Comparison of ENCODE assay signal across 8 cellular contexts in genomic region chr1:223846668-223847007, GRCh38. TPM values are rescaled to one million over a fixed set of nuclear protein-coding genes. Genes with fewer than 3 reads are reported as not detected.
DNase-seq lines count a peak whose midpoint lies in the region; ATAC-seq, FAIRE-seq and TF ChIP-seq lines count a peak whose summit lies in the region.

No MANE protein-coding gene starts in this region.

- H3K27me3 Mint-ChIP-seq in CD8-positive, alpha-beta memory T cell: no peaks in the 10 kb centered on the region
- 0 out of 2 replicates have a peak, but pooled peaks cover 2% of the 10 kb centered on the region for H3K27me3 Mint-ChIP-seq in WTC11 (ENCODE audit: low read depth)

- H3K36me3 ChIP-seq in CD8-positive, alpha-beta memory T cell (ENCODE audit: insufficient read depth, low read length): no peaks in the 10 kb centered on the region

- ATAC-seq in WTC11 (peak; percentile 14), GM21737 (IDR thresholded peaks at IDR 0.05; ENCODE audit: unreplicated experiment) (no peak)

- H3K4me1 ChIP-seq in CD8-positive, alpha-beta memory T cell (ENCODE audit: insufficient read depth, low read length): peaks cover 39% of the 10 kb centered on the region

- peaks cover 30 to 48% (median 43%) of the 10 kb centered on the region in 3 donors for H3K4me1 Mint-ChIP-seq in CD8-positive, alpha-beta memory T cell
- peaks cover 21% of the 10 kb centered on the region for H3K4me1 Mint-ChIP-seq in WTC11

- H3K27ac Mint-ChIP-seq in CD8-positive, alpha-beta memory T cell: peak overlapping the region; percentile 91 to 98 (median 94)
- peak overlapping the region; percentile 99 for H3K27ac Mint-ChIP-seq in WTC11

- POLR2A ChIA-PET in CD8-positive, alpha-beta memory T cell (lab: Charles Lee): interaction anchor here (1.4 to 2.3 kb wide), 4 partner anchors 13 to 135 kb away, joined by 4 to 11 read pairs (median 6); partner anchors contain the start of gene CAPN2
- POLR2A ChIA-PET in WTC11 (lab: Charles Lee): interaction anchor here (0.6 kb wide), 1 partner anchor 9 kb away, joined by 3 read pairs; no protein-coding TSS in a partner anchor

- peak overlapping the region; percentile 89 for H3K27ac ChIP-seq in CD8-positive, alpha-beta memory T cell (ENCODE audit: low read depth, low read length)

- H3K27me3 ChIP-seq in CD8-positive, alpha-beta memory T cell (ENCODE audit: insufficient read depth, low read length, poor library complexity, severe bottlenecking): no peaks in the 10 kb centered on the region

- FAIRE-seq in HTR-8/SVneo (lab: Jason Lieb, UNC): no peak

- no peaks in the 10 kb centered on the region for H3K9me3 ChIP-seq in CD8-positive, alpha-beta memory T cell (ENCODE audit: low read length)

- no peak for TF ChIP-seq CTCF in WTC11 (IDR thresholded peaks at IDR 0.05)
- TF ChIP-seq CTCF in foreskin fibroblast (IDR thresholded peaks at IDR 0.05; ENCODE audit: low read depth, low read length): no peak

- H3K9me3 Mint-ChIP-seq in CD8-positive, alpha-beta memory T cell: no peaks in the 10 kb centered on the region
- peaks cover 9% of the 10 kb centered on the region for H3K9me3 Mint-ChIP-seq in WTC11

- H3K4me3 Mint-ChIP-seq in CD8-positive, alpha-beta memory T cell: peak overlapping the region; percentile 89 to 98 (median 92)
- H3K4me3 Mint-ChIP-seq in WTC11: peak overlapping the region; percentile 88

- DNase-seq in CD8-positive, alpha-beta memory T cell: no peak
- DNase-seq in HK-2 (ENCODE audit: unreplicated experiment) (peak; percentile 60), WTC11 (ENCODE audit: low spot score) (no peak), foreskin fibroblast (peak; percentile 9 to 56), occipital lobe (lab: John Stamatoyannopoulos, UW) (peak; percentile 34), HTR-8/SVneo (ENCODE audit: insufficient read length, low spot score) (no peak), NCI-H524 treated with DMSO at 0.1 percent for 48 hours (lab: John Stamatoyannopoulos, UW) (no peak)

- CTCF ChIA-PET in CD8-positive, alpha-beta memory T cell (lab: Charles Lee): interaction anchor here (0.8 to 1.8 kb wide), 6 partner anchors 9 to 135 kb away, joined by 3 to 6 read pairs (median 4); partner anchors contain the start of gene CAPN2
- CTCF ChIA-PET in WTC11 (lab: Charles Lee): interaction anchor here (0.7 to 1.7 kb wide), 5 partner anchors 14 to 98 kb away, joined by 3 to 5 read pairs (median 4); no protein-coding TSS in a partner anchor

- peaks cover 0 to 9% (median 0%) of the 10 kb centered on the region in 3 donors for H3K36me3 Mint-ChIP-seq in CD8-positive, alpha-beta memory T cell
- no peaks in the 10 kb centered on the region for H3K36me3 Mint-ChIP-seq in WTC11

- H3K4me3 ChIP-seq in CD8-positive, alpha-beta memory T cell (ENCODE audit: low read length): peak overlapping the region; percentile 60
- H3K4me3 ChIP-seq in foreskin fibroblast (ENCODE audit: low read depth in 1 of 2, low read length in 2 of 2): peak overlapping the region; percentile 64 to 66

TF ChIP-seq in WTC11, 78 proteins besides CTCF, POLR2A, EP300 and RAD21:
- TF ChIP-seq TP53 (CRISPR knock-in tag; IDR thresholded peaks at IDR 0.05) (no peak), ZNF138 (CRISPR knock-in tag; conservative IDR thresholded peaks at IDR 0.05) (no peak), ELF4 (CRISPR knock-in tag; IDR thresholded peaks at IDR 0.05; ENCODE audit: low read depth) (no peak), ESRRA (CRISPR knock-in tag; IDR thresholded peaks at IDR 0.05; ENCODE audit: borderline replicate concordance) (no peak), CBFB (CRISPR knock-in tag; IDR thresholded peaks at IDR 0.05; ENCODE audit: low read depth) (no peak), TEAD1 (CRISPR knock-in tag; IDR thresholded peaks at IDR 0.05) (no peak), ATF1 (CRISPR knock-in tag; IDR thresholded peaks at IDR 0.05) (no peak), TEAD4 (CRISPR knock-in tag; IDR thresholded peaks at IDR 0.05) (no peak), FOXP4 (CRISPR knock-in tag; IDR thresholded peaks at IDR 0.05) (no peak), SP1 (CRISPR knock-in tag; conservative IDR thresholded peaks at IDR 0.05) (no peak), ZNF263 (CRISPR knock-in tag; IDR thresholded peaks at IDR 0.05; ENCODE audit: low read depth) (no peak), ZNF317 (CRISPR knock-in tag; IDR thresholded peaks at IDR 0.05; ENCODE audit: borderline replicate concordance, low read depth) (no peak), NR1H2 (CRISPR knock-in tag; IDR thresholded peaks at IDR 0.05) (no peak), NFE2L1 (CRISPR knock-in tag; IDR thresholded peaks at IDR 0.05) (no peak)
- TF ChIP-seq, protein P1, sequence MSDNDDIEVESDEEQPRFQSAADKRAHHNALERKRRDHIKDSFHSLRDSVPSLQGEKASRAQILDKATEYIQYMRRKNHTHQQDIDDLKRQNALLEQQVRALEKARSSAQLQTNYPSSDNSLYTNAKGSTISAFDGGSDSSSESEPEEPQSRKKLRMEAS (CRISPR knock-in tag; IDR thresholded peaks at IDR 0.05): no peak
- TF ChIP-seq, protein P2, sequence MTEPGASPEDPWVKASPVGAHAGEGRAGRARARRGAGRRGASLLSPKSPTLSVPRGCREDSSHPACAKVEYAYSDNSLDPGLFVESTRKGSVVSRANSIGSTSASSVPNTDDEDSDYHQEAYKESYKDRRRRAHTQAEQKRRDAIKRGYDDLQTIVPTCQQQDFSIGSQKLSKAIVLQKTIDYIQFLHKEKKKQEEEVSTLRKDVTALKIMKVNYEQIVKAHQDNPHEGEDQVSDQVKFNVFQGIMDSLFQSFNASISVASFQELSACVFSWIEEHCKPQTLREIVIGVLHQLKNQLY (CRISPR knock-in tag; IDR thresholded peaks at IDR 0.05): no peak

RNA-seq across cellular contexts. Expression of gene TP53BP2, which starts 0.9 kb away (rescaled TPM):
- total RNA-seq in CD8-positive, alpha-beta memory T cell: 10 to 100 TPM; 59.5 to 59.6 TPM
- 16.5 TPM for polyA plus RNA-seq in CD8-positive, alpha-beta memory T cell
- total RNA-seq in WTC11 (2021): 39.3 to 42.7 TPM (median 41.4 TPM) in 3 replicates
- total RNA-seq in occipital lobe: 36.3 TPM

Comparison
In these comparisons a context has a peak if more than half of its experiments do, and no peak if none do; other contexts are left out.
1. DNase-seq: peak in HK-2 (single experiment), foreskin fibroblast (2 of 2) and occipital lobe (single experiment); none in CD8-positive, alpha-beta memory T cell (0 of 5), WTC11 (single experiment), HTR-8/SVneo (single experiment) and NCI-H524 treated with DMSO at 0.1 percent for 48 hours (single experiment).